ENCODE assay signal across 15 cellular contexts in genomic region chr4:82630079-82630478, GRCh38.
"Had no signal": no experiment of that assay in that cellular context is flagged by ENCODE, and none has a peak within 500 bp of the region (broad histone marks: within the 10 kb centered on the region; RNA-seq: fewer than 3 reads in every experiment).

No MANE protein-coding gene starts in this region.

- DNase-seq: activated CD4-positive, alpha-beta memory T cell treated with anti-CD3 and anti-CD28 coated beads for 36 hours; activated CD4-positive, alpha-beta T cell treated with anti-CD3 and anti-CD28 coated beads for 36 hours; activated CD8-positive, alpha-beta memory T cell treated with anti-CD3 and anti-CD28 coated beads, Interleukin-2, amount 10 ng/mL, durations not matched to agents 7 days and 5 days; activated naive CD4-positive, alpha-beta T cell treated with anti-CD3 and anti-CD28 coated beads, Interleukin-2, amount 10 ng/mL, durations not matched to agents 7 days and 5 days; activated T-cell treated with anti-CD3 and anti-CD28 coated beads, Interleukin-2, amount 50 U/mL, for 1 hour; colonic mucosa; foreskin fibroblast; head of caudate nucleus; left colon; lower lobe of right lung; stimulated activated CD4-positive, alpha-beta T cell treated with anti-CD3 and anti-CD28 coated beads, Interleukin-12 subunit alpha, Interleukin-12 subunit beta, amount 100 ng/mL, for 4 hours; stimulated activated CD4-positive, alpha-beta T cell treated with anti-CD3 and anti-CD28 coated beads, Interleukin-2, amount 100 ng/mL, for 24 hours; tibial artery had no signal

- H3K4me1 ChIP-seq: colonic mucosa, lower lobe of right lung, tibial artery, vagina had no signal

- H3K9me3 ChIP-seq: colonic mucosa, lower lobe of right lung, tibial artery, vagina had no signal

- ATAC-seq: activated CD4-positive, alpha-beta T cell treated with anti-CD3 and anti-CD28 coated beads for 36 hours; activated CD8-positive, alpha-beta memory T cell treated with anti-CD3 and anti-CD28 coated beads, Interleukin-2, amount 10 ng/mL, durations not matched to agents 7 days and 5 days; left colon; lower lobe of right lung; stimulated activated effector memory CD8-positive, alpha-beta T cell treated with anti-CD3 and anti-CD28 coated beads, Interleukin-12 subunit alpha, Interleukin-12 subunit beta, amount 100 ng/mL, for 72 hours had no signal

- H3K27ac ChIP-seq: colonic mucosa, lower lobe of right lung, tibial artery, vagina had no signal

- H3K27me3 ChIP-seq: colonic mucosa, tibial artery, vagina had no signal

- H3K4me3 ChIP-seq: colonic mucosa, lower lobe of right lung, tibial artery, vagina had no signal

- H3K36me3 ChIP-seq: colonic mucosa, lower lobe of right lung, vagina had no signal
